Comparison of ENCODE assay signal across 8 cellular contexts in genomic region chr17:50344712-50345380, GRCh38.
DNase-seq lines count a peak whose midpoint lies in the region; ATAC-seq lines count a peak whose summit lies in the region.

No MANE protein-coding gene starts in this region.

- no peaks in the 10 kb centered on the region for H3K9me3 Mint-ChIP-seq in T-helper 1 cell treated with Interleukin-12 subunit alpha and Interleukin-12 subunit beta and Interleukin-4 antibody, amounts not matched to agents 30 μg/mL and 1 μg/mL, for 36 hours
- no peaks in the 10 kb centered on the region for H3K9me3 Mint-ChIP-seq in dendritic cell treated with granulocyte-macrophage colony-stimulating factor and Interleukin-4, amounts not matched to agents 40 ng/mL and 50 ng/mL, for 4 days

- intact Hi-C loops in dendritic cell treated with granulocyte-macrophage colony-stimulating factor and Interleukin-4, amounts not matched to agents 40 ng/mL and 50 ng/mL, for 4 days (cut with micrococcal nuclease) = loop anchor here (5.0 kb wide), 1 partner anchor 198 kb away; no protein-coding TSS in a partner anchor

- H3K4me1 Mint-ChIP-seq in T-helper 1 cell treated with Interleukin-12 subunit alpha and Interleukin-12 subunit beta and Interleukin-4 antibody, amounts not matched to agents 30 μg/mL and 1 μg/mL, for 36 hours (ENCODE audit: low read depth) = peaks cover 27% of the 10 kb centered on the region
- H3K4me1 Mint-ChIP-seq in dendritic cell treated with granulocyte-macrophage colony-stimulating factor and Interleukin-4, amounts not matched to agents 40 ng/mL and 50 ng/mL, for 4 days (ENCODE audit: low read depth) = peaks cover 35% of the 10 kb centered on the region

- no peak overlapping the region for H3K9ac ChIP-seq in rectal smooth muscle tissue (ENCODE audit: low read length)

- DNase-seq in T-helper 1 cell = no peak
- peak; percentile 58 for DNase-seq in NCI-H345 treated with DMSO at 0.1 percent for 48 hours (lab: John Stamatoyannopoulos, UW; ENCODE audit: unreplicated experiment)
- no peak for DNase-seq in DMS79 (lab: John Stamatoyannopoulos, UW)
- DNase-seq in HCEC 1CT = no peak

- H3K4me3 ChIP-seq in rectal smooth muscle tissue (ENCODE audit: low read length) = peak overlapping the region; percentile 84

- no peak overlapping the region for H3K27ac ChIP-seq in rectal smooth muscle tissue (ENCODE audit: low read depth, low read length)

- no peaks in the 10 kb centered on the region for H3K27me3 Mint-ChIP-seq in T-helper 1 cell treated with Interleukin-12 subunit alpha and Interleukin-12 subunit beta and Interleukin-4 antibody, amounts not matched to agents 30 μg/mL and 1 μg/mL, for 36 hours (ENCODE audit: low read depth)
- H3K27me3 Mint-ChIP-seq in dendritic cell treated with granulocyte-macrophage colony-stimulating factor and Interleukin-4, amounts not matched to agents 40 ng/mL and 50 ng/mL, for 4 days = peaks cover 5% of the 10 kb centered on the region

- no peak for ATAC-seq in HG02870 (IDR thresholded peaks at IDR 0.05; ENCODE audit: unreplicated experiment)

- peaks cover 13% of the 10 kb centered on the region for H3K4me1 ChIP-seq in rectal smooth muscle tissue (ENCODE audit: control insufficient read depth, insufficient read depth, low read length)

- peak overlapping the region; percentile 57 for H3K27ac Mint-ChIP-seq in T-helper 1 cell treated with Interleukin-12 subunit alpha and Interleukin-12 subunit beta and Interleukin-4 antibody, amounts not matched to agents 30 μg/mL and 1 μg/mL, for 36 hours
- no peak overlapping the region for H3K27ac Mint-ChIP-seq in dendritic cell treated with granulocyte-macrophage colony-stimulating factor and Interleukin-4, amounts not matched to agents 40 ng/mL and 50 ng/mL, for 4 days

- H3K4me3 Mint-ChIP-seq in T-helper 1 cell treated with Interleukin-12 subunit alpha and Interleukin-12 subunit beta and Interleukin-4 antibody, amounts not matched to agents 30 μg/mL and 1 μg/mL, for 36 hours = peak overlapping the region; percentile 61
- H3K4me3 Mint-ChIP-seq in dendritic cell treated with granulocyte-macrophage colony-stimulating factor and Interleukin-4, amounts not matched to agents 40 ng/mL and 50 ng/mL, for 4 days = peak overlapping the region; percentile 18

- H3K36me3 Mint-ChIP-seq in T-helper 1 cell treated with Interleukin-12 subunit alpha and Interleukin-12 subunit beta and Interleukin-4 antibody, amounts not matched to agents 30 μg/mL and 1 μg/mL, for 36 hours (ENCODE audit: low read depth) = no peaks in the 10 kb centered on the region
- H3K36me3 Mint-ChIP-seq in dendritic cell treated with granulocyte-macrophage colony-stimulating factor and Interleukin-4, amounts not matched to agents 40 ng/mL and 50 ng/mL, for 4 days (ENCODE audit: low read depth) = peaks cover 10% of the 10 kb centered on the region

- H3K27me3 ChIP-seq in rectal smooth muscle tissue (ENCODE audit: control insufficient read depth, insufficient read depth, low read length) = no peaks in the 10 kb centered on the region

- no peaks in the 10 kb centered on the region for H3K36me3 ChIP-seq in rectal smooth muscle tissue (ENCODE audit: control insufficient read depth, insufficient read depth, low read length)
